In genomic region chr19:3198901-3199700, GRCh38 we compare ENCODE assay signal across 18 cellular contexts. TPM values are rescaled to one million over a fixed set of nuclear protein-coding genes. Genes with fewer than 3 reads are reported as not detected.
DNase-seq lines count a peak whose midpoint lies in the region; ATAC-seq and TF ChIP-seq lines count a peak whose summit lies in the region.
"Had no signal": no experiment of that assay in that cellular context is flagged by ENCODE, and none has a peak within 500 bp of the region (broad histone marks: within the 10 kb centered on the region; RNA-seq: fewer than 3 reads in every experiment).

No MANE protein-coding gene starts in this region.

- H3K9me3 Mint-ChIP-seq in CD8-positive, alpha-beta T cell: no peaks in the 10 kb centered on the region
- H3K9me3 Mint-ChIP-seq in activated CD4-positive, alpha-beta memory T cell treated with anti-CD3 and anti-CD28 coated beads, Interleukin-2, amount 10 ng/mL, durations not matched to agents 7 days and 5 days: no peaks in the 10 kb centered on the region
- H3K9me3 Mint-ChIP-seq: CD4-positive, alpha-beta memory T cell; H9 had no signal

- DNase-seq in NT2/D1 (ENCODE audit: low read depth, low spot score): no peak
- peak; percentile 22 for DNase-seq in cerebellar cortex (ENCODE audit: low spot score)
- DNase-seq in mucosa of descending colon: no peak
- DNase-seq in CD8-positive, alpha-beta T cell: no peak
- no peak for DNase-seq in activated CD4-positive, alpha-beta memory T cell treated with anti-CD3 and anti-CD28 coated beads, Interleukin-2, amount 10 ng/mL, durations not matched to agents 7 days and 5 days
- DNase-seq: CD4-positive, alpha-beta memory T cell; COR-L47; DMS153; DMS79 treated with DMSO at 0.1 percent for 48 hours; EL; GDM1; GOT3; H9 had no signal

- H3K4me3 Mint-ChIP-seq in CD8-positive, alpha-beta T cell: no peak overlapping the region
- no peak overlapping the region for H3K4me3 Mint-ChIP-seq in activated CD4-positive, alpha-beta memory T cell treated with anti-CD3 and anti-CD28 coated beads, Interleukin-2, amount 10 ng/mL, durations not matched to agents 7 days and 5 days
- H3K4me3 Mint-ChIP-seq: B cell; CD4-positive, alpha-beta memory T cell; H9 had no signal

- H3K36me3 Mint-ChIP-seq in CD8-positive, alpha-beta T cell: peaks cover 30% of the 10 kb centered on the region
- H3K36me3 Mint-ChIP-seq in activated CD4-positive, alpha-beta memory T cell treated with anti-CD3 and anti-CD28 coated beads, Interleukin-2, amount 10 ng/mL, durations not matched to agents 7 days and 5 days (ENCODE audit: low read depth): peaks cover 7% of the 10 kb centered on the region

- H3K27me3 ChIP-seq in NT2/D1 (ENCODE audit: insufficient read depth, insufficient read length): no peaks in the 10 kb centered on the region
- no peaks in the 10 kb centered on the region for H3K27me3 ChIP-seq in CD8-positive, alpha-beta T cell (ENCODE audit: insufficient read depth, low read length)

- POLR2A ChIA-PET in HEK293 (lab: Yijun Ruan, JAX): no interaction called here
- POLR2A ChIA-PET in CD8-positive, alpha-beta T cell (lab: Charles Lee): no interaction called here
- POLR2A ChIA-PET in activated CD4-positive, alpha-beta memory T cell treated with anti-CD3 and anti-CD28 coated beads, Interleukin-2, amount 10 ng/mL, durations not matched to agents 7 days and 5 days (lab: Charles Lee): no interaction called here

- CTCF ChIA-PET in HEK293 (lab: Yijun Ruan, JAX): no interaction called here
- CTCF ChIA-PET in CD8-positive, alpha-beta T cell (lab: Charles Lee): no interaction called here
- CTCF ChIA-PET in activated CD4-positive, alpha-beta memory T cell treated with anti-CD3 and anti-CD28 coated beads, Interleukin-2, amount 10 ng/mL, durations not matched to agents 7 days and 5 days (lab: Charles Lee): interaction anchor here (0.5 to 0.9 kb wide), 4 partner anchors 77 to 807 kb away, joined by 3 to 4 read pairs (median 3); no protein-coding TSS in a partner anchor

- no peaks in the 10 kb centered on the region for H3K27me3 Mint-ChIP-seq in CD8-positive, alpha-beta T cell (ENCODE audit: low read depth)
- no peaks in the 10 kb centered on the region for H3K27me3 Mint-ChIP-seq in activated CD4-positive, alpha-beta memory T cell treated with anti-CD3 and anti-CD28 coated beads, Interleukin-2, amount 10 ng/mL, durations not matched to agents 7 days and 5 days
- H3K27me3 Mint-ChIP-seq: B cell; CD4-positive, alpha-beta memory T cell had no signal

- TF ChIP-seq CTCF in HEK293 (tag by site-specific recombination; IDR thresholded peaks at IDR 0.05) (no peak), mucosa of descending colon (IDR thresholded peaks at IDR 0.05) (no peak)
- TF ChIP-seq CTCF in CD8-positive, alpha-beta T cell (IDR thresholded peaks at IDR 0.05): no peak

- peak overlapping the region; percentile 51 for H3K9ac ChIP-seq in NT2/D1 (ENCODE audit: insufficient read length, low read depth)

- ATAC-seq in mucosa of descending colon (peak; percentile 5), GM21447 (IDR thresholded peaks at IDR 0.05; ENCODE audit: unreplicated experiment) (no peak)
- ATAC-seq in CD8-positive, alpha-beta T cell: no peak

- intact Hi-C loops in mucosa of descending colon (cut with DNase I, micrococcal nuclease): no loop called here
- intact Hi-C loops in CD8-positive, alpha-beta T cell (cut with DNase I, micrococcal nuclease): no loop called here

- H3K4me3 ChIP-seq in HEK293 (ENCODE audit: low read depth, low read length): no peak overlapping the region
- no peak overlapping the region for H3K4me3 ChIP-seq in NT2/D1 (ENCODE audit: insufficient read length, low read depth)
- no peak overlapping the region for H3K4me3 ChIP-seq in mucosa of descending colon
- no peak overlapping the region for H3K4me3 ChIP-seq in CD8-positive, alpha-beta T cell (ENCODE audit: low read depth, low read length)

- H3K36me3 ChIP-seq in HEK293 (ENCODE audit: control insufficient read depth in 2 of 2, insufficient read depth in 1 of 2, low read length in 2 of 2): peaks cover 0 to 68% of the 10 kb centered on the region in 2 experiments; a peak in 2 of 3 replicates
- peaks cover 84% of the 10 kb centered on the region for H3K36me3 ChIP-seq in NT2/D1 (ENCODE audit: insufficient read depth, insufficient read length, low read length)
- H3K36me3 ChIP-seq in mucosa of descending colon (ENCODE audit: low read depth): no peaks in the 10 kb centered on the region
- peaks cover 4% of the 10 kb centered on the region for H3K36me3 ChIP-seq in CD8-positive, alpha-beta T cell (ENCODE audit: insufficient read depth, low read length)

- H3K27ac ChIP-seq in HEK293 (ENCODE audit: extremely low read depth, low read depth, low read length): no peak overlapping the region
- no peak overlapping the region for H3K27ac ChIP-seq in CD8-positive, alpha-beta T cell (ENCODE audit: low read depth, low read length)
- H3K27ac ChIP-seq: C4-2B had no signal

- no peaks in the 10 kb centered on the region for H3K4me1 ChIP-seq in HEK293 (ENCODE audit: control insufficient read depth, insufficient read depth, low read length)
- H3K4me1 ChIP-seq in NT2/D1 (ENCODE audit: insufficient read depth, insufficient read length): peaks cover 10% of the 10 kb centered on the region
- no peaks in the 10 kb centered on the region for H3K4me1 ChIP-seq in mucosa of descending colon (ENCODE audit: low read depth)
- H3K4me1 ChIP-seq in CD8-positive, alpha-beta T cell (ENCODE audit: insufficient read depth, low read length): no peaks in the 10 kb centered on the region

- H3K9me3 ChIP-seq in HEK293 (ENCODE audit: control insufficient read depth, insufficient read depth, low read depth, low read length) (no peaks in the 10 kb centered on the region), NT2/D1 (ENCODE audit: insufficient read depth, low read length) (no peaks in the 10 kb centered on the region), mucosa of descending colon (no peaks in the 10 kb centered on the region)
- H3K9me3 ChIP-seq in CD8-positive, alpha-beta T cell (ENCODE audit: low read length): no peaks in the 10 kb centered on the region

- H3K4me1 Mint-ChIP-seq in CD8-positive, alpha-beta T cell (ENCODE audit: low read depth): no peaks in the 10 kb centered on the region
- no peaks in the 10 kb centered on the region for H3K4me1 Mint-ChIP-seq in activated CD4-positive, alpha-beta memory T cell treated with anti-CD3 and anti-CD28 coated beads, Interleukin-2, amount 10 ng/mL, durations not matched to agents 7 days and 5 days
- H3K4me1 Mint-ChIP-seq: B cell; CD4-positive, alpha-beta memory T cell; H9 had no signal

- no peak overlapping the region for H3K27ac Mint-ChIP-seq in CD8-positive, alpha-beta T cell
- H3K27ac Mint-ChIP-seq in activated CD4-positive, alpha-beta memory T cell treated with anti-CD3 and anti-CD28 coated beads, Interleukin-2, amount 10 ng/mL, durations not matched to agents 7 days and 5 days: no peak overlapping the region
- H3K27ac Mint-ChIP-seq: B cell, H9 had no signal

TF ChIP-seq in HEK293, 187 proteins besides CTCF, POLR2A, EP300 and RAD21:
- TF ChIP-seq SP2 (tag by site-specific recombination; IDR thresholded peaks at IDR 0.05): 0 out of 2 replicates have a peak, but pooled peaks have one; percentile 1
- no peak for TF ChIP-seq PRDM6 (tag by site-specific recombination; IDR thresholded peaks at IDR 0.05)

RNA-seq across cellular contexts. Expression of gene NCLN, which starts 13.4 kb away (rescaled TPM):
- total RNA-seq in mucosa of descending colon: 100 to 1,000 TPM in 1 of 3 donors, 10 to 100 TPM in 2; 52.6 to 103 (median 94.4) TPM
- total RNA-seq in CD8-positive, alpha-beta T cell: 10 to 100 TPM; 47.3 to 55.7 TPM
- 10 to 100 TPM; 49.6 to 52.0 TPM for total RNA-seq in activated CD4-positive, alpha-beta memory T cell treated with anti-CD3 and anti-CD28 coated beads, Interleukin-2, amount 10 ng/mL, durations not matched to agents 7 days and 5 days

RNA-seq across cellular contexts. Expression of gene S1PR4, which starts 20.5 kb away (rescaled TPM):
- total RNA-seq in mucosa of descending colon: 1 to 10 TPM in 1 of 3 donors, under 1 TPM in 2; 0.38 to 2.5 (median 0.82) TPM
- 10 to 100 TPM; 76.3 to 80.3 TPM for total RNA-seq in CD8-positive, alpha-beta T cell
- 100 to 1,000 TPM; 275 to 280 TPM for total RNA-seq in activated CD4-positive, alpha-beta memory T cell treated with anti-CD3 and anti-CD28 coated beads, Interleukin-2, amount 10 ng/mL, durations not matched to agents 7 days and 5 days
- total RNA-seq: H9 had no signal

RNA-seq across cellular contexts. Expression of gene CELF5, which starts 25.4 kb away (rescaled TPM):
- total RNA-seq in mucosa of descending colon: 1 to 10 TPM in 1 of 3 donors, under 1 TPM in 2; 0.75 to 2.7 (median 0.79) TPM
- under 1 TPM in 1 of 2 experiments, not detected in 1; 0.84 TPM for total RNA-seq in CD8-positive, alpha-beta T cell
- total RNA-seq in activated CD4-positive, alpha-beta memory T cell treated with anti-CD3 and anti-CD28 coated beads, Interleukin-2, amount 10 ng/mL, durations not matched to agents 7 days and 5 days: under 1 TPM; 0.25 to 0.43 TPM
- total RNA-seq: HT1080 had no signal

Comparison
In these comparisons a context has a peak if more than half of its experiments do, and no peak if none do; other contexts are left out.
1. RNA of gene S1PR4, which starts 20.5 kb away (total RNA-seq): 275 to 280 TPM in activated CD4-positive, alpha-beta memory T cell treated with anti-CD3 and anti-CD28 coated beads, Interleukin-2, amount 10 ng/mL, durations not matched to agents 7 days and 5 days and 76.3 to 80.3 TPM in CD8-positive, alpha-beta T cell; 0.38 to 2.5 TPM in mucosa of descending colon; every median in the first group is over 10 times any median in the second.